2 cellular contexts compared by ENCODE assay signal in the genomic region with DNA sequence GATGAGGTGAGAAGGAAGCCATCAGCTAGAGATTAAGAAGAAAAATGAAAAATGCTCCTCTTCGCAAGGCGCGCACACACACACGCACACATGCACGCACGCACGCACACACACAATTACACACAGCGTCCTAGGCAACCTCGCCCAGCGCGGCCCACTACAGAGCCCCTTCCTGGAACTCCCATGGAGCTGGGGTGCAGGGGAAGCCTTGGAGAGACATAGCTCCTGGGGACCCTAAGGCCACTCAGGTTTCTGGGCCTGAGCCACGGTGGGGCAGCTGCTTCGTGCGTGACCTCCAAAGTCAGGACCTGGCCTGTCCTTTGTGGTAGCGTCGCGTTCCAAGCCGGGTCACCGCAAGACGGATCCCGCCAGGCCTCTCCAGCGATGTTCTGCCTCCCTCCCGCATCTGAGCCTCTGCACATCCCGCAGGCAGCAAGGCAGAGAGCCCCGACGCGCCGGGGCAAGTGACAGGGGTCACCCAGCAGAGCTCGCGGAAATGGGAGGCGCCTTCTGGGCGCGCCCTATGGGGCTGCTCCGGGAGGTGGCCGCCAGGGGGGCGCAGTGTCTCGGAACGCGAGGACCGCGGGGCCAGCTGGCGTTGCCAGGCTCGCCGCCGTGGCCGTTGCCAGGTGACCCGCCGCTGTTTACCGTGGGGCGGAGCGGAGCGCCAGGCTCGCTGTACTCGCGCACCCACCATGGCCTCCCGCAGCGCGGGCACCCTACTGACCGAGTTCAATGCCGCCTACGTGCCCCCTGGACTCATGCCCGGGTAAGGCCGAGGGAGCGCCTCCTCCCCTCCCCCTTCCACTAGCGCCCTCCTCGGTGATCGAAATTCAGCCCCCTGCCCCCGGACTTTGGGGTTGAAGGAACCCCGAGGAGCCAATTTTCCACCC.
TF ChIP-seq lines count a peak whose summit lies in the region.

No MANE protein-coding gene starts in this region.

TF ChIP-seq in HEK293, 187 proteins besides CTCF, POLR2A, EP300 and RAD21 (continued from another document and continues in another):
- TF ChIP-seq, protein P1, sequence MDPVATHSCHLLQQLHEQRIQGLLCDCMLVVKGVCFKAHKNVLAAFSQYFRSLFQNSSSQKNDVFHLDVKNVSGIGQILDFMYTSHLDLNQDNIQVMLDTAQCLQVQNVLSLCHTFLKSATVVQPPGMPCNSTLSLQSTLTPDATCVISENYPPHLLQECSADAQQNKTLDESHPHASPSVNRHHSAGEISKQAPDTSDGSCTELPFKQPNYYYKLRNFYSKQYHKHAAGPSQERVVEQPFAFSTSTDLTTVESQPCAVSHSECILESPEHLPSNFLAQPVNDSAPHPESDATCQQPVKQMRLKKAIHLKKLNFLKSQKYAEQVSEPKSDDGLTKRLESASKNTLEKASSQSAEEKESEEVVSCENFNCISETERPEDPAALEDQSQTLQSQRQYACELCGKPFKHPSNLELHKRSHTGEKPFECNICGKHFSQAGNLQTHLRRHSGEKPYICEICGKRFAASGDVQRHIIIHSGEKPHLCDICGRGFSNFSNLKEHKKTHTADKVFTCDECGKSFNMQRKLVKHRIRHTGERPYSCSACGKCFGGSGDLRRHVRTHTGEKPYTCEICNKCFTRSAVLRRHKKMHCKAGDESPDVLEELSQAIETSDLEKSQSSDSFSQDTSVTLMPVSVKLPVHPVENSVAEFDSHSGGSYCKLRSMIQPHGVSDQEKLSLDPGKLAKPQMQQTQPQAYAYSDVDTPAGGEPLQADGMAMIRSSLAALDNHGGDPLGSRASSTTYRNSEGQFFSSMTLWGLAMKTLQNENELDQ (tag by site-specific recombination; IDR thresholded peaks at IDR 0.05; ENCODE audit: low read depth): no peak
- TF ChIP-seq ZNF274 (IDR thresholded peaks at IDR 0.05; ENCODE audit: low read length) (no peak), ZNF274 (tag by site-specific recombination; IDR thresholded peaks at IDR 0.05; ENCODE audit: borderline replicate concordance) (no peak), ZNF596 (tag by site-specific recombination; IDR thresholded peaks at IDR 0.05) (no peak), ZNF174 (tag by site-specific recombination; IDR thresholded peaks at IDR 0.05) (no peak), ZNF416 (tag by site-specific recombination; IDR thresholded peaks at IDR 0.05) (no peak), ZNF292 (tag by site-specific recombination; IDR thresholded peaks at IDR 0.05; ENCODE audit: borderline replicate concordance, low read depth) (no peak), ZNF404 (tag by site-specific recombination; IDR thresholded peaks at IDR 0.05) (no peak), ZBTB1 (tag by site-specific recombination; IDR thresholded peaks at IDR 0.05) (no peak), ZNF266 (tag by site-specific recombination; IDR thresholded peaks at IDR 0.05; ENCODE audit: low read depth) (no peak), ZNF175 (tag by site-specific recombination; IDR thresholded peaks at IDR 0.05) (no peak), ZNF311 (tag by site-specific recombination; IDR thresholded peaks at IDR 0.05; ENCODE audit: borderline replicate concordance) (no peak), KLF7 (tag by site-specific recombination; IDR thresholded peaks at IDR 0.05; ENCODE audit: borderline replicate concordance) (no peak), ZIC2 (tag by site-specific recombination; IDR thresholded peaks at IDR 0.05) (peak; percentile 49; the same call in 1 of the 2 replicates), ZNF114 (tag by site-specific recombination; IDR thresholded peaks at IDR 0.05) (no peak), ZNF146 (tag by site-specific recombination; IDR thresholded peaks at IDR 0.05) (no peak), KLF9 (tag by site-specific recombination; IDR thresholded peaks at IDR 0.05; ENCODE audit: low read depth) (no peak), ZSCAN23 (tag by site-specific recombination; IDR thresholded peaks at IDR 0.05) (no peak), MEIS1 (CRISPR knock-in tag; IDR thresholded peaks at IDR 0.05; ENCODE audit: borderline replicate concordance) (no peak), ZNF341 (tag by site-specific recombination; IDR thresholded peaks at IDR 0.05; ENCODE audit: low read depth) (peak; percentile 50), ZNF423 (tag by site-specific recombination; IDR thresholded peaks at IDR 0.05) (0 out of 2 replicates have a peak, but pooled peaks have one; percentile 50), ZNF223 (tag by site-specific recombination; IDR thresholded peaks at IDR 0.05) (no peak)
- TF ChIP-seq, protein P2, sequence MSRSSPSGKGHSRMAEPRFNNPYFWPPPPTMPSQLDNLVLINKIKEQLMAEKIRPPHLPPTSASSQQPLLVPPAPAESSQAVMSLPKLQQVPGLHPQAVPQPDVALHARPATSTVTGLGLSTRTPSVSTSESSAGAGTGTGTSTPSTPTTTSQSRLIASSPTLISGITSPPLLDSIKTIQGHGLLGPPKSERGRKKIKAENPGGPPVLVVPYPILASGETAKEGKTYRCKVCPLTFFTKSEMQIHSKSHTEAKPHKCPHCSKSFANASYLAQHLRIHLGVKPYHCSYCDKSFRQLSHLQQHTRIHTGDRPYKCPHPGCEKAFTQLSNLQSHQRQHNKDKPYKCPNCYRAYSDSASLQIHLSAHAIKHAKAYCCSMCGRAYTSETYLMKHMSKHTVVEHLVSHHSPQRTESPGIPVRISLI (tag by site-specific recombination; IDR thresholded peaks at IDR 0.05): no peak
- TF ChIP-seq, protein P3, sequence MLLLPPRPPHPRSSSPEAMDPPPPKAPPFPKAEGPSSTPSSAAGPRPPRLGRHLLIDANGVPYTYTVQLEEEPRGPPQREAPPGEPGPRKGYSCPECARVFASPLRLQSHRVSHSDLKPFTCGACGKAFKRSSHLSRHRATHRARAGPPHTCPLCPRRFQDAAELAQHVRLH (tag by site-specific recombination; IDR thresholded peaks at IDR 0.05): no peak
- TF ChIP-seq, protein P4, sequence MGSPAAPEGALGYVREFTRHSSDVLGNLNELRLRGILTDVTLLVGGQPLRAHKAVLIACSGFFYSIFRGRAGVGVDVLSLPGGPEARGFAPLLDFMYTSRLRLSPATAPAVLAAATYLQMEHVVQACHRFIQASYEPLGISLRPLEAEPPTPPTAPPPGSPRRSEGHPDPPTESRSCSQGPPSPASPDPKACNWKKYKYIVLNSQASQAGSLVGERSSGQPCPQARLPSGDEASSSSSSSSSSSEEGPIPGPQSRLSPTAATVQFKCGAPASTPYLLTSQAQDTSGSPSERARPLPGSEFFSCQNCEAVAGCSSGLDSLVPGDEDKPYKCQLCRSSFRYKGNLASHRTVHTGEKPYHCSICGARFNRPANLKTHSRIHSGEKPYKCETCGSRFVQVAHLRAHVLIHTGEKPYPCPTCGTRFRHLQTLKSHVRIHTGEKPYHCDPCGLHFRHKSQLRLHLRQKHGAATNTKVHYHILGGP (tag by site-specific recombination; IDR thresholded peaks at IDR 0.05): no peak

TF ChIP-seq in liver, 16 proteins besides CTCF, POLR2A, EP300 and RAD21 (continued from another document):
- TF ChIP-seq, protein P5, sequence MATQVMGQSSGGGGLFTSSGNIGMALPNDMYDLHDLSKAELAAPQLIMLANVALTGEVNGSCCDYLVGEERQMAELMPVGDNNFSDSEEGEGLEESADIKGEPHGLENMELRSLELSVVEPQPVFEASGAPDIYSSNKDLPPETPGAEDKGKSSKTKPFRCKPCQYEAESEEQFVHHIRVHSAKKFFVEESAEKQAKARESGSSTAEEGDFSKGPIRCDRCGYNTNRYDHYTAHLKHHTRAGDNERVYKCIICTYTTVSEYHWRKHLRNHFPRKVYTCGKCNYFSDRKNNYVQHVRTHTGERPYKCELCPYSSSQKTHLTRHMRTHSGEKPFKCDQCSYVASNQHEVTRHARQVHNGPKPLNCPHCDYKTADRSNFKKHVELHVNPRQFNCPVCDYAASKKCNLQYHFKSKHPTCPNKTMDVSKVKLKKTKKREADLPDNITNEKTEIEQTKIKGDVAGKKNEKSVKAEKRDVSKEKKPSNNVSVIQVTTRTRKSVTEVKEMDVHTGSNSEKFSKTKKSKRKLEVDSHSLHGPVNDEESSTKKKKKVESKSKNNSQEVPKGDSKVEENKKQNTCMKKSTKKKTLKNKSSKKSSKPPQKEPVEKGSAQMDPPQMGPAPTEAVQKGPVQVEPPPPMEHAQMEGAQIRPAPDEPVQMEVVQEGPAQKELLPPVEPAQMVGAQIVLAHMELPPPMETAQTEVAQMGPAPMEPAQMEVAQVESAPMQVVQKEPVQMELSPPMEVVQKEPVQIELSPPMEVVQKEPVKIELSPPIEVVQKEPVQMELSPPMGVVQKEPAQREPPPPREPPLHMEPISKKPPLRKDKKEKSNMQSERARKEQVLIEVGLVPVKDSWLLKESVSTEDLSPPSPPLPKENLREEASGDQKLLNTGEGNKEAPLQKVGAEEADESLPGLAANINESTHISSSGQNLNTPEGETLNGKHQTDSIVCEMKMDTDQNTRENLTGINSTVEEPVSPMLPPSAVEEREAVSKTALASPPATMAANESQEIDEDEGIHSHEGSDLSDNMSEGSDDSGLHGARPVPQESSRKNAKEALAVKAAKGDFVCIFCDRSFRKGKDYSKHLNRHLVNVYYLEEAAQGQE (IDR thresholded peaks at IDR 0.05): no peak
- TF ChIP-seq SP1 (IDR thresholded peaks at IDR 0.05): no peak
- TF ChIP-seq YY1 (IDR thresholded peaks at IDR 0.05): peak; percentile 53
- TF ChIP-seq JUND (IDR thresholded peaks at IDR 0.05): no peak
